ENCODE assay signal across 9 cellular contexts in genomic region chr4:140096483-140096861, GRCh38. TPM values are rescaled to one million over a fixed set of nuclear protein-coding genes. Genes with fewer than 3 reads are reported as not detected.
A peak's percentile ranks its signal among the peaks of the same experiment; 100 is the strongest.
DNase-seq lines count a peak whose midpoint lies in the region; ATAC-seq and TF ChIP-seq lines count a peak whose summit lies in the region.
"Had no signal": no experiment of that assay in that cellular context is flagged by ENCODE, and none has a peak within 500 bp of the region (broad histone marks: within the 10 kb centered on the region; RNA-seq: fewer than 3 reads in every experiment).

No MANE protein-coding gene starts in this region.

- H2AFZ ChIP-seq in hepatocyte: no peak overlapping the region

- H3K27ac Mint-ChIP-seq in activated CD8-positive, alpha-beta T cell treated with anti-CD3 and anti-CD28 coated beads, Interleukin-2, amount 10 ng/mL, durations not matched to agents 7 days and 5 days: peak overlapping the region; percentile 97

- CTCF ChIA-PET in activated CD8-positive, alpha-beta T cell treated with anti-CD3 and anti-CD28 coated beads, Interleukin-2, amount 10 ng/mL, durations not matched to agents 7 days and 5 days (lab: Charles Lee): interaction anchor here (1.0 to 2.7 kb wide), 12 partner anchors 19 to 157 kb away, joined by 4 to 12 read pairs (median 6); no protein-coding TSS in a partner anchor

- H4K20me1 ChIP-seq in hepatocyte (ENCODE audit: insufficient read depth, poor library complexity, severe bottlenecking): no peaks in the 10 kb centered on the region

- peaks cover 56% of the 10 kb centered on the region for H3K79me2 ChIP-seq in hepatocyte

- ATAC-seq in activated T-cell treated with anti-CD3 and anti-CD28 coated beads, Interleukin-2, amount 50 U/mL, for 4 hours: peak; percentile 28 to 36
- no peak for ATAC-seq in activated CD8-positive, alpha-beta T cell treated with anti-CD3 and anti-CD28 coated beads, Interleukin-2, amount 10 ng/mL, durations not matched to agents 7 days and 5 days
- ATAC-seq in HG03196 (IDR thresholded peaks at IDR 0.05; ENCODE audit: unreplicated experiment) (no peak), HG03521 (IDR thresholded peaks at IDR 0.05; ENCODE audit: unreplicated experiment) (no peak), HG03175 (IDR thresholded peaks at IDR 0.05; ENCODE audit: unreplicated experiment) (no peak)

- H3K36me3 Mint-ChIP-seq in activated T-cell treated with anti-CD3 and anti-CD28 coated beads, Interleukin-2, amount 50 U/mL, for 4 hours (ENCODE audit: insufficient read depth): no peaks in the 10 kb centered on the region
- H3K36me3 Mint-ChIP-seq in activated CD8-positive, alpha-beta T cell treated with anti-CD3 and anti-CD28 coated beads, Interleukin-2, amount 10 ng/mL, durations not matched to agents 7 days and 5 days (ENCODE audit: low read depth): peaks cover 2% of the 10 kb centered on the region

- DNase-seq in activated T-cell treated with anti-CD3 and anti-CD28 coated beads, Interleukin-2, amount 50 U/mL, for 4 hours: peak; percentile 19
- no peak for DNase-seq in activated T-cell treated with anti-CD3 and anti-CD28 coated beads for 4 hours
- no peak for DNase-seq in activated CD8-positive, alpha-beta T cell treated with anti-CD3 and anti-CD28 coated beads, Interleukin-2, amount 10 ng/mL, durations not matched to agents 7 days and 5 days
- no peak for DNase-seq in hepatocyte (ENCODE audit: low spot score)
- no peak for DNase-seq in suprapubic skin (ENCODE audit: low spot score in 2 of 2)
- DNase-seq: NCI-H1092 treated with DMSO at 0.1 percent for 48 hours had no signal

- peaks cover 70% of the 10 kb centered on the region for H3K4me1 Mint-ChIP-seq in activated T-cell treated with anti-CD3 and anti-CD28 coated beads, Interleukin-2, amount 50 U/mL, for 4 hours (ENCODE audit: low read depth)
- H3K4me1 Mint-ChIP-seq in activated CD8-positive, alpha-beta T cell treated with anti-CD3 and anti-CD28 coated beads, Interleukin-2, amount 10 ng/mL, durations not matched to agents 7 days and 5 days (ENCODE audit: low read depth): peaks cover 92% of the 10 kb centered on the region

- H3K4me2 ChIP-seq in hepatocyte: peak overlapping the region; percentile 7

- TF ChIP-seq EP300 in suprapubic skin (IDR thresholded peaks at IDR 0.05): no peak

- H3K27me3 ChIP-seq in hepatocyte: no peaks in the 10 kb centered on the region
- no peaks in the 10 kb centered on the region for H3K27me3 ChIP-seq in suprapubic skin

- no peaks in the 10 kb centered on the region for H3K27me3 Mint-ChIP-seq in activated T-cell treated with anti-CD3 and anti-CD28 coated beads, Interleukin-2, amount 50 U/mL, for 4 hours (ENCODE audit: low read depth)
- H3K27me3 Mint-ChIP-seq in activated CD8-positive, alpha-beta T cell treated with anti-CD3 and anti-CD28 coated beads, Interleukin-2, amount 10 ng/mL, durations not matched to agents 7 days and 5 days (ENCODE audit: low read depth): no peaks in the 10 kb centered on the region

- H3K4me3 Mint-ChIP-seq in activated T-cell treated with anti-CD3 and anti-CD28 coated beads, Interleukin-2, amount 50 U/mL, for 4 hours: peak overlapping the region; percentile 76
- H3K4me3 Mint-ChIP-seq in activated CD8-positive, alpha-beta T cell treated with anti-CD3 and anti-CD28 coated beads, Interleukin-2, amount 10 ng/mL, durations not matched to agents 7 days and 5 days: peak overlapping the region; percentile 79

- no peak for TF ChIP-seq POLR2A in suprapubic skin (IDR thresholded peaks at IDR 0.05)

- peak overlapping the region; percentile 86 for H3K27ac ChIP-seq in hepatocyte
- peak overlapping the region; percentile 78 for H3K27ac ChIP-seq in suprapubic skin

- H3K36me3 ChIP-seq in hepatocyte (replicated peaks; ENCODE audit: insufficient read depth, low read depth) (no peaks in the 10 kb centered on the region), suprapubic skin (no peaks in the 10 kb centered on the region)

- H3K9me2 ChIP-seq in hepatocyte (replicated peaks; ENCODE audit: insufficient read depth): no peaks in the 10 kb centered on the region

- 63% methylated on average over 5 of the region's 5 CpGs for WGBS in hepatocyte (ENCODE audit: low lambda C conversion rate, missing lambda C conversion rate)
- WGBS in suprapubic skin: 88% methylated on average over 5 of the region's 5 CpGs

- POLR2A ChIA-PET in activated CD8-positive, alpha-beta T cell treated with anti-CD3 and anti-CD28 coated beads, Interleukin-2, amount 10 ng/mL, durations not matched to agents 7 days and 5 days (lab: Charles Lee): interaction anchor here (1.0 to 3.1 kb wide), 7 partner anchors 9 to 277 kb away, joined by 3 to 33 read pairs (median 8); partner anchors contain the start of genes MAML3 and SCOC

- no peaks in the 10 kb centered on the region for H3K9me3 ChIP-seq in hepatocyte (ENCODE audit: low read depth)
- no peaks in the 10 kb centered on the region for H3K9me3 ChIP-seq in suprapubic skin

- H3K9me3 Mint-ChIP-seq in activated T-cell treated with anti-CD3 and anti-CD28 coated beads, Interleukin-2, amount 50 U/mL, for 4 hours: no peaks in the 10 kb centered on the region
- no peaks in the 10 kb centered on the region for H3K9me3 Mint-ChIP-seq in activated CD8-positive, alpha-beta T cell treated with anti-CD3 and anti-CD28 coated beads, Interleukin-2, amount 10 ng/mL, durations not matched to agents 7 days and 5 days (ENCODE audit: insufficient read depth)

- TF ChIP-seq CTCF in hepatocyte (IDR thresholded peaks at IDR 0.05; ENCODE audit: poor library complexity) (no peak), suprapubic skin (IDR thresholded peaks at IDR 0.05) (no peak)

- H3K4me3 ChIP-seq in hepatocyte (no peak overlapping the region), suprapubic skin (no peak overlapping the region)

- peaks cover 72% of the 10 kb centered on the region for H3K4me1 ChIP-seq in hepatocyte (ENCODE audit: insufficient read depth)
- H3K4me1 ChIP-seq in suprapubic skin: peaks cover 83% of the 10 kb centered on the region

RNA-seq across cellular contexts. Expression of gene MAML3, which starts 57.5 kb away (rescaled TPM):
- total RNA-seq in activated T-cell treated with anti-CD3 and anti-CD28 coated beads, Interleukin-2, amount 50 U/mL, for 4 hours: 1 to 10 TPM in 1 of 3 donors, under 1 TPM in 2; 0.60 to 1.0 (median 0.73) TPM
- total RNA-seq in activated CD8-positive, alpha-beta T cell treated with anti-CD3 and anti-CD28 coated beads, Interleukin-2, amount 10 ng/mL, durations not matched to agents 7 days and 5 days: 1 to 10 TPM; 4.0 to 4.1 TPM
- total RNA-seq in hepatocyte (8.7 and 11.2 TPM in 2 replicates), suprapubic skin (10 to 100 TPM; 18.2 to 42.7 (median 28.6) TPM)
- polyA plus RNA-seq in hepatocyte: 4.1 TPM in 2 replicates

Comparison
In these comparisons a context has a peak if more than half of its experiments do, and no peak if none do; other contexts are left out.
1. ATAC-seq: peak in activated T-cell treated with anti-CD3 and anti-CD28 coated beads, Interleukin-2, amount 50 U/mL, for 4 hours (2 of 2); none in activated CD8-positive, alpha-beta T cell treated with anti-CD3 and anti-CD28 coated beads, Interleukin-2, amount 10 ng/mL, durations not matched to agents 7 days and 5 days (single experiment), HG03196 (single experiment), HG03521 (single experiment) and HG03175 (single experiment).